ENCODE assay signal across 10 cellular contexts in the genomic region with DNA sequence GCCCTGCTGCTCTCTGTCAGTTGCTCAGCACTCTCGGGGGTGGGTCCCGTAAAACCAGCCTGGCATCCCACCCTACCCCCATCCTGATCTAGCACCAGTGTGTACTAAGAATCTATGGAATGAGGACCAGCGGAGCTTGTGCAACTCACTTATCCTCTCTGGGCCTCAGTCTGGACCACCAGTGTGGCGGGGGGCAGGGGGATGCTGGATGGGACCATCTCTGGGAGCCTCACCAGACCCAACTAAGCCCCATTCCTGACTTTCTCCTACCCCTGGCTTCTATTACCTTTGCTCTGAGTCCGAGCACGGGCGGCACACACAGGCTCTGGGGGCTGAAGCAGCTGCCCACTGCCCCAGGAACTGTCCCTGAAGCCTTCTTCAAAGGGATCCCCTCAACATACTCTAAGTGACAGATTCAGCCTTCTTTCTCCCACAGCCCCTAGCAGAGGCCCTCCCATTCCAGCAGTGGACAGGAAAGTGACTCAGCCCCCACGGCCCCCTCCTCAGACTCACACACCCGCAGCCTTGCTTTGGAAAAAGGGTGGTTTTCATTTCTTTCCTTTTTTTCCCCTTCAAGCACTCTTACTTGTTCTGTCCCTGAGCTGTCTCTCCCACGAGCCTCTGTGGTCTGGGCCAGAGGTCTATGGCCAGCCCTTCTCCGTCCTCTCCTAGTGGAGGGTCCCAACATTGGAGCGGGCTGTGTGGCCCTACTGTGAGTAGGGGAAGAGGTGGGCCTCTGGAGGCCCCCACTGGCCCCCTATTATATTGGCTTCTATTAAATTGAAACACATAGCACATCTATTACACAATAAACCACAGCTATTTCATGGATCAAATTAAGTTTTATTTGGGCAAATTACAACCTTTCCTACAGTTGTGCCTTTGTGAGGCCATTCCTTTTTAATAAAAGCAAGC.
DNase-seq lines count a peak whose midpoint lies in the region; ATAC-seq, FAIRE-seq and TF ChIP-seq lines count a peak whose summit lies in the region.
"Had no signal": no experiment of that assay in that cellular context is flagged by ENCODE, and none has a peak within 500 bp of the region (broad histone marks: within the 10 kb centered on the region; RNA-seq: fewer than 3 reads in every experiment).

No MANE protein-coding gene starts in this region.

- intact Hi-C loops in left cardiac atrium (cut with DNase I) (no loop called here), gastrocnemius medialis (cut with DNase I; ENCODE audit: low total_unique reads) (no loop called here)

- DNase-seq in left cardiac atrium: no peak
- DNase-seq in gastrocnemius medialis: no peak
- no peak for DNase-seq in stimulated activated CD4-positive, alpha-beta T cell treated with anti-CD3 and anti-CD28 coated beads, Interleukin-4, amount 100 ng/mL, for 4 hours
- no peak for DNase-seq in activated CD4-positive, alpha-beta T cell treated with anti-CD3 and anti-CD28 coated beads for 48 hours
- no peak for DNase-seq in SIG-M5 treated with dmso at 0.1 percent for 504 hours (lab: John Stamatoyannopoulos, UW; ENCODE audit: unreplicated experiment)
- no peak for DNase-seq in activated CD4-positive, alpha-beta T cell treated with anti-CD3 and anti-CD28 coated beads for 4 hours
- DNase-seq: activated CD8-positive, alpha-beta memory T cell treated with anti-CD3 and anti-CD28 coated beads for 24 hours; NCI-H510A treated with DMSO at 0.1 percent for 48 hours had no signal

- WGBS in adipose tissue, 3 donors: 57 to 78% (median 61%) methylated on average over 12 of the region's 12 CpGs

- H3K4me1 ChIP-seq in gastrocnemius medialis: peaks cover 12 to 16% of the 10 kb centered on the region in 2 donors

- peak; percentile 6 for FAIRE-seq in G401.6 (lab: Jason Lieb, UNC)

- TF ChIP-seq POLR2A in gastrocnemius medialis (IDR thresholded peaks at IDR 0.05): no peak

- no peaks in the 10 kb centered on the region for H3K36me3 ChIP-seq in gastrocnemius medialis

- ATAC-seq in left cardiac atrium (peak; percentile 17 to 45), gastrocnemius medialis (peak; percentile 46 to 56)

- H3K9me3 ChIP-seq in gastrocnemius medialis: no peaks in the 10 kb centered on the region

- H3K4me3 ChIP-seq in gastrocnemius medialis: no peak overlapping the region

- no peaks in the 10 kb centered on the region for H3K27me3 ChIP-seq in gastrocnemius medialis

- peak overlapping the region; percentile 96 for H3K27ac ChIP-seq in adipose tissue (ENCODE audit: low read depth, low read length)
- peak overlapping the region; percentile 60 to 72 (median 66) for H3K27ac ChIP-seq in gastrocnemius medialis

- in situ Hi-C loops in gastrocnemius medialis (cut with MboI; ENCODE audit: low sequenced_read_pairs in 4 of 4): no loop called here

- no peak for TF ChIP-seq CTCF in gastrocnemius medialis (IDR thresholded peaks at IDR 0.05 in 4 of 5, conservative IDR thresholded peaks at IDR 0.05 in 1 of 5)
